Comparison of ENCODE assay signal across 25 cellular contexts in genomic region chrX:51158261-51158660, GRCh38.
DNase-seq lines count a peak whose midpoint lies in the region; ATAC-seq and TF ChIP-seq lines count a peak whose summit lies in the region.
"Had no signal": no experiment of that assay in that cellular context is flagged by ENCODE, and none has a peak within 500 bp of the region (broad histone marks: within the 10 kb centered on the region; RNA-seq: fewer than 3 reads in every experiment).

No MANE protein-coding gene starts in this region.

- peaks cover 2% of the 10 kb centered on the region for H3K79me1 ChIP-seq in trophoblast cell (ENCODE audit: low read length)

- no peak overlapping the region for H3K9ac ChIP-seq in trophoblast cell (ENCODE audit: low read length)
- H3K9ac ChIP-seq: BLaER1 treated with 17β-estradiol and CSF1 and Interleukin-3, amounts not matched to agents 10 nM and 100 nM had no signal

- no peak overlapping the region for H3K4me3 Mint-ChIP-seq in type B pancreatic cell
- H3K4me3 Mint-ChIP-seq: CD14-positive monocyte; CD4-positive, alpha-beta T cell; CD8-positive, alpha-beta memory T cell; GM23338; H9 had no signal

- H3K4me1 Mint-ChIP-seq in type B pancreatic cell (ENCODE audit: unreplicated experiment), result no peaks in the 10 kb centered on the region
- H3K4me1 Mint-ChIP-seq: CD14-positive monocyte; CD8-positive, alpha-beta memory T cell; GM23338; H9 had no signal

- peak overlapping the region; percentile 24 for H4K91ac ChIP-seq in trophoblast cell (ENCODE audit: low read depth, low read length)

- no peak overlapping the region for H3K4me2 ChIP-seq in trophoblast cell (ENCODE audit: low read length)
- H3K4me2 ChIP-seq: A549; BLaER1 treated with 17β-estradiol and CSF1 and Interleukin-3, amounts not matched to agents 10 nM and 100 nM; GM23338 had no signal

- H3K4me1 ChIP-seq in trophoblast cell (ENCODE audit: control insufficient read depth in 1 of 2, insufficient read depth in 2 of 2, low read length in 2 of 2), result peaks cover 0 to 2% of the 10 kb centered on the region in 2 experiments
- H3K4me1 ChIP-seq: A549; BE2C; BLaER1 treated with 17β-estradiol and CSF1 and Interleukin-3, amounts not matched to agents 10 nM and 100 nM had no signal

- no peak overlapping the region for H3K4ac ChIP-seq in trophoblast cell (ENCODE audit: low read depth, low read length)

- DNase-seq in NCI-H82 (lab: John Stamatoyannopoulos, UW) (peak; percentile 8), NCI-H82 treated with DMSO at 0.1 percent for 48 hours (lab: John Stamatoyannopoulos, UW; ENCODE audit: unreplicated experiment) (no peak), left colon (no peak), trophoblast cell (peak; percentile 67 to 87), type B pancreatic cell (ENCODE audit: extremely low spot score, unreplicated experiment) (no peak), NCI-H128 (lab: John Stamatoyannopoulos, UW; ENCODE audit: unreplicated experiment) (no peak), islet precursor cell (no peak), dermis blood vessel endothelial cell (no peak)
- DNase-seq: ACHN; AML-193; BE2C; CD4-positive, alpha-beta T cell; CD8-positive, alpha-beta memory T cell; DMS153; DMS79; EL; GDM1; H9 had no signal

- H4K12ac ChIP-seq in trophoblast cell (ENCODE audit: low read depth, low read length), result no peak overlapping the region

- H2BK5ac ChIP-seq in trophoblast cell (ENCODE audit: low read depth, low read length, poor library complexity), result no peak overlapping the region

- peak overlapping the region; percentile 10 for H3K27ac ChIP-seq in trophoblast cell (ENCODE audit: low read depth, low read length)
- H3K27ac ChIP-seq: 22Rv1; A549; BLaER1 treated with 17β-estradiol and CSF1 and Interleukin-3, amounts not matched to agents 10 nM and 100 nM had no signal

- no peak overlapping the region for H2AFZ ChIP-seq in trophoblast cell (ENCODE audit: insufficient read depth, low read length, poor library complexity)
- H2AFZ ChIP-seq: GM23338 had no signal

- no peak overlapping the region for H3K23ac ChIP-seq in trophoblast cell (ENCODE audit: low read length)

- no peaks in the 10 kb centered on the region for H3K36me3 ChIP-seq in trophoblast cell (ENCODE audit: control insufficient read depth in 1 of 2, insufficient read depth in 2 of 2, low read length in 2 of 2)
- H3K36me3 ChIP-seq: BE2C; BLaER1 treated with 17β-estradiol and CSF1 and Interleukin-3, amounts not matched to agents 10 nM and 100 nM had no signal

- no peaks in the 10 kb centered on the region for H3K79me2 ChIP-seq in trophoblast cell (ENCODE audit: control insufficient read depth, insufficient read depth, low read length, poor library complexity)

- H3K14ac ChIP-seq in trophoblast cell (ENCODE audit: low read length), result no peak overlapping the region

- peak; percentile 58 for ATAC-seq in left colon
- ATAC-seq: A549, GM12878, GM23338, HCT116 had no signal

- no peaks in the 10 kb centered on the region for H3K36me3 Mint-ChIP-seq in type B pancreatic cell
- H3K36me3 Mint-ChIP-seq: CD14-positive monocyte; CD8-positive, alpha-beta memory T cell had no signal

- no peaks in the 10 kb centered on the region for H3K27me3 Mint-ChIP-seq in type B pancreatic cell
- H3K27me3 Mint-ChIP-seq: CD4-positive, alpha-beta T cell had no signal

- H2BK12ac ChIP-seq in trophoblast cell (ENCODE audit: low read length), result no peak overlapping the region

- H4K8ac ChIP-seq in trophoblast cell (ENCODE audit: low read depth, low read length), result peak overlapping the region; percentile 28

- no CpG with 5 or more reads among the region's 1 CpG for WGBS in trophoblast cell (ENCODE audit: extremely low coverage, insufficient coverage, insufficient read length)

- peak overlapping the region; percentile 63 for H3K27ac Mint-ChIP-seq in type B pancreatic cell
- H3K27ac Mint-ChIP-seq: CD4-positive, alpha-beta T cell; CD8-positive, alpha-beta memory T cell; GM23338; H9 had no signal

- TF ChIP-seq CTCF in type B pancreatic cell (conservative IDR thresholded peaks at IDR 0.05), result no peak

- H2BK120ac ChIP-seq in trophoblast cell (ENCODE audit: insufficient read depth, low read length, poor library complexity), result no peak overlapping the region

- no peak overlapping the region for H3K4me3 ChIP-seq in trophoblast cell (ENCODE audit: low read depth, low read length)
- H3K4me3 ChIP-seq: A549; BLaER1 treated with 17β-estradiol and CSF1 and Interleukin-3, amounts not matched to agents 10 nM and 100 nM; GM12878; GM23338 had no signal

- no peaks in the 10 kb centered on the region for H3K9me3 Mint-ChIP-seq in type B pancreatic cell
- H3K9me3 Mint-ChIP-seq: CD4-positive, alpha-beta T cell; CD8-positive, alpha-beta memory T cell; GM23338 had no signal

- H3K18ac ChIP-seq in trophoblast cell (ENCODE audit: low read length), result no peak overlapping the region

- no peaks in the 10 kb centered on the region for H3K9me3 ChIP-seq in trophoblast cell (ENCODE audit: insufficient read depth, low read depth, low read length)
- H3K9me3 ChIP-seq: A549; BE2C; BLaER1 treated with 17β-estradiol and CSF1 and Interleukin-3, amounts not matched to agents 10 nM and 100 nM had no signal

- H2AK5ac ChIP-seq in trophoblast cell (ENCODE audit: low read length), result no peak overlapping the region

- intact Hi-C loops in left colon (cut with DNase I, micrococcal nuclease), result no loop called here

- no peaks in the 10 kb centered on the region for H3K27me3 ChIP-seq in trophoblast cell (ENCODE audit: insufficient read depth, low read length)
- H3K27me3 ChIP-seq: BE2C had no signal

Comparison
In these comparisons a context has a peak if more than half of its experiments do, and no peak if none do; other contexts are left out.
1. DNase-seq: peak in NCI-H82 (single experiment) and trophoblast cell (2 of 2); none in NCI-H82 treated with DMSO at 0.1 percent for 48 hours (single experiment), left colon (0 of 2), type B pancreatic cell (single experiment), NCI-H128 (single experiment), islet precursor cell (single experiment) and dermis blood vessel endothelial cell (single experiment).